7 cellular contexts compared by ENCODE assay signal in the genomic region with DNA sequence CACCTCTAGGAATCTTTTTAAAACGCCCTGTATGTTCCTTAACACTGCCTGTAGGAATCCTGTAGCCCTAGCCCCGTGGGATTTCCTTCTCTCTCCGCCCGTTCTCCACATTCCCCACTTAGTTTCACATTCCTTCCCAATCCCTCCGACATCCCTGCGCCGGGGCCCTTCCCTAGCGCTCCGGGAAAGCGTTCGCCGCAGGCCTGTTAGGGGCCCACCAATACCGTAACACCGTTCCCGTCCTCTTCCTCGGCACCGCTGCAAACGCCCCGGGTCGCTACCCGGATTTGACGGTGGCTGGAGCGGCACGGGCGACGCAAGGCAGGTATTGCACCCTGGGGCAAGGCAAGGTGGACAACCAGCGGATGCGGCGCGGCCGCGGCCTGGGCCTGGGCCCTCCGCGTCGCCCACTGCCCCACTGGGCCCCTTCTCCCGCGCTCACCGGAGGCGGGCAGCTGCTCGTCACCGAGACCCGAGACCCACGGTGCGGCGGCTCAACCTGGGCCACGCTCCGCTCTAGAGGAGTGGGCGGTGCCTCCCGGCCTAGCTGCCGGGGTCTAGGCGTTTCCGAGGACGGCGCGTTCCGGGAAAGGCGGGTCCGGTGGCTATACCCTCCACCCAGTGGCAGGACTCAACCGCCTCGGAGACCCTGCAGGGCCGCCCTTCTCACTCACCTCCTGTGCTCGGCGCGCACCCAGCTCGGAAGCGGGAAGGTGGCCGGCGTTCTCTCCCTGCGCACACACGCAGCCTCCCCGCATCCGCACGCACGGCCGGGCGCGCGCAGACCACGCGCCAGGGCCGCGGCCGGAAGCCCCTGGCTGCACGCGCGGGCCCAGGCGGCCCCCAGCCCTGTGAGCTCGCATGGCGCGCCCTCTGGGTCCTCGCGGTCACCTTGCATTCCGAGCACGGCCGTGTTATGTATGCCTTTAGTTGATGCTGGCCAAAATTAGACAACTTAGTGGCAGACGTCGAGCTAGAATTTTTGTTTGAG. TPM values are rescaled to one million over a fixed set of nuclear protein-coding genes. Genes with fewer than 3 reads are reported as not detected.
DNase-seq lines count a peak whose midpoint lies in the region; ATAC-seq and TF ChIP-seq lines count a peak whose summit lies in the region.

A gene with protein sequence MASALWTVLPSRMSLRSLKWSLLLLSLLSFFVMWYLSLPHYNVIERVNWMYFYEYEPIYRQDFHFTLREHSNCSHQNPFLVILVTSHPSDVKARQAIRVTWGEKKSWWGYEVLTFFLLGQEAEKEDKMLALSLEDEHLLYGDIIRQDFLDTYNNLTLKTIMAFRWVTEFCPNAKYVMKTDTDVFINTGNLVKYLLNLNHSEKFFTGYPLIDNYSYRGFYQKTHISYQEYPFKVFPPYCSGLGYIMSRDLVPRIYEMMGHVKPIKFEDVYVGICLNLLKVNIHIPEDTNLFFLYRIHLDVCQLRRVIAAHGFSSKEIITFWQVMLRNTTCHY (minus strand): TSS at position 789 of the 991 bp plus-strand sequence. CDS start 18,595 bp downstream, outside the sequence.

- DNase-seq in LHCN-M2 (ENCODE audit: low read depth) (peak; percentile 39), erythroblast (lab: John Stamatoyannopoulos, UW) (peak; percentile 64 to 77), mucosa of descending colon (peak; percentile 19 to 54 (median 48))
- DNase-seq in activated CD4-positive, alpha-beta memory T cell treated with anti-CD3 and anti-CD28 coated beads, Interleukin-2, amount 10 ng/mL, durations not matched to agents 7 days and 5 days: peak; percentile 43
- DNase-seq in stimulated activated naive CD8-positive, alpha-beta T cell treated with anti-CD3 and anti-CD28 coated beads, Interleukin-15, amount 100 ng/mL, for 72 hours: peak; percentile 51 to 59

- intact Hi-C loops in mucosa of descending colon (cut with DNase I, micrococcal nuclease): no loop called here

- no peaks in the 10 kb centered on the region for H3K36me3 ChIP-seq in mucosa of descending colon (ENCODE audit: low read depth)

- TF ChIP-seq CTCF in GM12873 (IDR thresholded peaks at IDR 0.05; ENCODE audit: insufficient read depth, low read depth, low read length, missing control alignments) (peak; percentile 3), mucosa of descending colon (IDR thresholded peaks at IDR 0.05) (no peak)

- ATAC-seq in GM21825 (IDR thresholded peaks at IDR 0.05; ENCODE audit: unreplicated experiment) (peak; percentile 75), mucosa of descending colon (peak; percentile 71)
- peak; percentile 91 for ATAC-seq in stimulated activated naive CD8-positive, alpha-beta T cell treated with anti-CD3 and anti-CD28 coated beads, Interleukin-15, amount 100 ng/mL, for 72 hours

- peaks cover 3% of the 10 kb centered on the region for H3K4me1 ChIP-seq in mucosa of descending colon (ENCODE audit: low read depth)

- CTCF ChIA-PET in activated CD4-positive, alpha-beta memory T cell treated with anti-CD3 and anti-CD28 coated beads, Interleukin-2, amount 10 ng/mL, durations not matched to agents 7 days and 5 days (lab: Charles Lee): interaction anchor here (0.7 to 1.3 kb wide), 3 partner anchors 8 to 127 kb away, joined by 3 to 5 read pairs (median 3); no protein-coding TSS in a partner anchor

- POLR2A ChIA-PET in activated CD4-positive, alpha-beta memory T cell treated with anti-CD3 and anti-CD28 coated beads, Interleukin-2, amount 10 ng/mL, durations not matched to agents 7 days and 5 days (lab: Charles Lee): interaction anchor here (0.9 to 1.5 kb wide), 2 partner anchors 9 to 118 kb away, joined by 3 read pairs; no protein-coding TSS in a partner anchor

- H3K4me3 ChIP-seq in mucosa of descending colon: no peak within 1 kb of the TSS

- H3K36me3 Mint-ChIP-seq in activated CD4-positive, alpha-beta memory T cell treated with anti-CD3 and anti-CD28 coated beads, Interleukin-2, amount 10 ng/mL, durations not matched to agents 7 days and 5 days (ENCODE audit: low read depth): peaks cover 3% of the 10 kb centered on the region

- peaks cover 17% of the 10 kb centered on the region for H3K4me1 Mint-ChIP-seq in activated CD4-positive, alpha-beta memory T cell treated with anti-CD3 and anti-CD28 coated beads, Interleukin-2, amount 10 ng/mL, durations not matched to agents 7 days and 5 days
- H3K4me1 Mint-ChIP-seq in stimulated activated naive CD8-positive, alpha-beta T cell treated with anti-CD3 and anti-CD28 coated beads, Interleukin-15, amount 100 ng/mL, for 72 hours: peaks cover 39% of the 10 kb centered on the region

- H3K4me3 Mint-ChIP-seq in activated CD4-positive, alpha-beta memory T cell treated with anti-CD3 and anti-CD28 coated beads, Interleukin-2, amount 10 ng/mL, durations not matched to agents 7 days and 5 days: peak within 1 kb of the TSS; percentile 65
- peak within 1 kb of the TSS; percentile 89 to 92 for H3K4me3 Mint-ChIP-seq in stimulated activated naive CD8-positive, alpha-beta T cell treated with anti-CD3 and anti-CD28 coated beads, Interleukin-15, amount 100 ng/mL, for 72 hours

- no peak within 1 kb of the TSS for H3K27ac Mint-ChIP-seq in activated CD4-positive, alpha-beta memory T cell treated with anti-CD3 and anti-CD28 coated beads, Interleukin-2, amount 10 ng/mL, durations not matched to agents 7 days and 5 days
- H3K27ac Mint-ChIP-seq in stimulated activated naive CD8-positive, alpha-beta T cell treated with anti-CD3 and anti-CD28 coated beads, Interleukin-15, amount 100 ng/mL, for 72 hours: peak within 1 kb of the TSS; percentile 23 to 91

- no peak for TF ChIP-seq POLR2A in erythroblast (IDR thresholded peaks at IDR 0.05; ENCODE audit: low read length)

- H3K9me3 Mint-ChIP-seq in activated CD4-positive, alpha-beta memory T cell treated with anti-CD3 and anti-CD28 coated beads, Interleukin-2, amount 10 ng/mL, durations not matched to agents 7 days and 5 days: no peaks in the 10 kb centered on the region
- H3K9me3 Mint-ChIP-seq in stimulated activated naive CD8-positive, alpha-beta T cell treated with anti-CD3 and anti-CD28 coated beads, Interleukin-15, amount 100 ng/mL, for 72 hours: no peaks in the 10 kb centered on the region

- no peaks in the 10 kb centered on the region for H3K9me3 ChIP-seq in mucosa of descending colon

- peaks cover 28% of the 10 kb centered on the region for H3K27me3 Mint-ChIP-seq in activated CD4-positive, alpha-beta memory T cell treated with anti-CD3 and anti-CD28 coated beads, Interleukin-2, amount 10 ng/mL, durations not matched to agents 7 days and 5 days
- peaks cover 60% of the 10 kb centered on the region for H3K27me3 Mint-ChIP-seq in stimulated activated naive CD8-positive, alpha-beta T cell treated with anti-CD3 and anti-CD28 coated beads, Interleukin-15, amount 100 ng/mL, for 72 hours

RNA-seq across cellular contexts. Expression of the gene that starts here (rescaled TPM):
- total RNA-seq in LHCN-M2 (2014; rRNA removed) (3.1 and 6.4 TPM in 2 replicates), mucosa of descending colon (1 to 10 TPM in 2 of 3 donors, under 1 TPM in 1; 0.29 to 5.1 (median 1.9) TPM)
- polyA plus RNA-seq in LHCN-M2 (2012): 1.9 TPM
- total RNA-seq in activated CD4-positive, alpha-beta memory T cell treated with anti-CD3 and anti-CD28 coated beads, Interleukin-2, amount 10 ng/mL, durations not matched to agents 7 days and 5 days: 1 to 10 TPM; 3.9 to 4.1 TPM
